In genomic region chr4:56640907-56641493, GRCh38 we compare ENCODE assay signal across 19 cellular contexts. TPM values are rescaled to one million over a fixed set of nuclear protein-coding genes. Genes with fewer than 3 reads are reported as not detected.
A peak's percentile ranks its signal among the peaks of the same experiment; 100 is the strongest.
DNase-seq lines count a peak whose midpoint lies in the region; ATAC-seq, FAIRE-seq and TF ChIP-seq lines count a peak whose summit lies in the region.
"Had no signal": no experiment of that assay in that cellular context is flagged by ENCODE, and none has a peak within 500 bp of the region (broad histone marks: within the 10 kb centered on the region; RNA-seq: fewer than 3 reads in every experiment).

No MANE protein-coding gene starts in this region.

- H3K4me2 ChIP-seq in fibroblast of lung (ENCODE audit: extremely low read depth, insufficient read depth, low read length), result no peak overlapping the region

- peak overlapping the region; percentile 26 for H3K27ac ChIP-seq in fibroblast of lung (ENCODE audit: insufficient read depth, low read length)
- no peak overlapping the region for H3K27ac ChIP-seq in stomach
- no peak overlapping the region for H3K27ac ChIP-seq in kidney (ENCODE audit: low read depth in 2 of 2, low read length in 2 of 2)
- H3K27ac ChIP-seq: gastrocnemius medialis, HL-60 had no signal

- peak; percentile 36 for DNase-seq in activated naive CD4-positive, alpha-beta T cell treated with Interleukin-2 at 50 U/mL for 16 hours
- DNase-seq in activated naive CD4-positive, alpha-beta T cell (lab: John Stamatoyannopoulos, UW), result no peak
- no peak for DNase-seq in activated CD4-positive, alpha-beta memory T cell treated with anti-CD3 and anti-CD28 coated beads, Interleukin-2, amount 10 ng/mL, durations not matched to agents 7 days and 5 days
- DNase-seq in fibroblast of lung (ENCODE audit: low read depth in 2 of 2), result no peak
- peak in 1 of 2 donors; percentile 76 for DNase-seq in stimulated activated effector memory CD8-positive, alpha-beta T cell treated with anti-CD3 and anti-CD28 coated beads, Interleukin-12 subunit alpha, Interleukin-12 subunit beta, amount 100 ng/mL, for 72 hours (ENCODE audit: low spot score in 2 of 2)
- DNase-seq in T1000 (lab: John Stamatoyannopoulos, UW), result no peak
- DNase-seq in stomach, result no peak
- DNase-seq in kidney, result no peak
- DNase-seq: COR-L47; effector memory CD4-positive, alpha-beta T cell; gastrocnemius medialis; GF-D8; KG1; NCI-H1417 treated with DMSO at 0.1 percent for 48 hours; SIG-M5; transverse colon had no signal

- no peak for TF ChIP-seq EP300 in stomach (IDR thresholded peaks at IDR 0.05)

- no peak overlapping the region for H3K4me3 ChIP-seq in fibroblast of lung (replicated peaks in 1 of 4; ENCODE audit: control extremely low read depth in 1 of 4, insufficient read depth in 1 of 4, low read depth in 3 of 4, low read length in 4 of 4)
- no peak overlapping the region for H3K4me3 ChIP-seq in stomach
- no peak overlapping the region for H3K4me3 ChIP-seq in kidney (ENCODE audit: low read length in 2 of 2)
- H3K4me3 ChIP-seq: gastrocnemius medialis, transverse colon had no signal

- no peak overlapping the region for H2AFZ ChIP-seq in fibroblast of lung (ENCODE audit: low read length)

- intact Hi-C loops in stomach (cut with DNase I; ENCODE audit: low total_unique reads), result no loop called here
- intact Hi-C loops in kidney (cut with DNase I), result no loop called here

- H3K36me3 Mint-ChIP-seq in activated CD4-positive, alpha-beta memory T cell treated with anti-CD3 and anti-CD28 coated beads, Interleukin-2, amount 10 ng/mL, durations not matched to agents 7 days and 5 days (ENCODE audit: low read depth), result peaks cover 9% of the 10 kb centered on the region
- peaks cover 36% of the 10 kb centered on the region for H3K36me3 Mint-ChIP-seq in stimulated activated effector memory CD8-positive, alpha-beta T cell treated with anti-CD3 and anti-CD28 coated beads, Interleukin-12 subunit alpha, Interleukin-12 subunit beta, amount 100 ng/mL, for 72 hours
- H3K36me3 Mint-ChIP-seq: brain had no signal

- peak; percentile 87 for ATAC-seq in stimulated activated effector memory CD8-positive, alpha-beta T cell treated with anti-CD3 and anti-CD28 coated beads, Interleukin-12 subunit alpha, Interleukin-12 subunit beta, amount 100 ng/mL, for 72 hours
- ATAC-seq: gastrocnemius medialis had no signal

- POLR2A ChIA-PET in activated CD4-positive, alpha-beta memory T cell treated with anti-CD3 and anti-CD28 coated beads, Interleukin-2, amount 10 ng/mL, durations not matched to agents 7 days and 5 days (lab: Charles Lee), result interaction anchor here (0.9 to 2.0 kb wide), 5 partner anchors 8 to 338 kb away, joined by 3 to 9 read pairs (median 4); partner anchors contain the start of gene POLR2B

- H3K9me3 ChIP-seq in fibroblast of lung (ENCODE audit: control insufficient read depth, insufficient read depth, low read depth, low read length) (no peaks in the 10 kb centered on the region), stomach (peaks cover 0 to 2% (median 0%) of the 10 kb centered on the region in 4 donors), kidney (ENCODE audit: control insufficient read depth in 1 of 2, low read length in 2 of 2) (peaks cover 0 to 2% of the 10 kb centered on the region in 2 donors)
- H3K9me3 ChIP-seq: gastrocnemius medialis had no signal

- 75 to 85% (median 81%) methylated on average over 2 of the region's 2 CpGs for WGBS in stomach, 5 donors

- no peaks in the 10 kb centered on the region for H3K79me2 ChIP-seq in fibroblast of lung (ENCODE audit: control insufficient read depth, insufficient read depth, low read length)

- H3K4me1 ChIP-seq in fibroblast of lung (ENCODE audit: control insufficient read depth, extremely low read depth, insufficient read depth, low read length), result peaks cover 10% of the 10 kb centered on the region
- H3K4me1 ChIP-seq in stomach, result no peaks in the 10 kb centered on the region
- H3K4me1 ChIP-seq in kidney (ENCODE audit: control insufficient read depth in 1 of 2, insufficient read depth in 1 of 2, low read depth in 1 of 2, low read length in 2 of 2), result no peaks in the 10 kb centered on the region
- H3K4me1 ChIP-seq: transverse colon had no signal

- TF ChIP-seq POLR2A in stomach (IDR thresholded peaks at IDR 0.05), result no peak

- no peaks in the 10 kb centered on the region for H3K36me3 ChIP-seq in fibroblast of lung (ENCODE audit: control insufficient read depth, insufficient read depth, low read length)
- H3K36me3 ChIP-seq in stomach, result no peaks in the 10 kb centered on the region
- no peaks in the 10 kb centered on the region for H3K36me3 ChIP-seq in kidney (ENCODE audit: control insufficient read depth in 1 of 2, insufficient read depth in 2 of 2, low read length in 2 of 2)
- H3K36me3 ChIP-seq: gastrocnemius medialis, transverse colon had no signal

- CTCF ChIA-PET in activated CD4-positive, alpha-beta memory T cell treated with anti-CD3 and anti-CD28 coated beads, Interleukin-2, amount 10 ng/mL, durations not matched to agents 7 days and 5 days (lab: Charles Lee), result interaction anchor here (0.5 to 2.2 kb wide), 11 partner anchors 8 to 591 kb away, joined by 3 to 14 read pairs (median 3); no protein-coding TSS in a partner anchor

- H3K27me3 Mint-ChIP-seq in activated CD4-positive, alpha-beta memory T cell treated with anti-CD3 and anti-CD28 coated beads, Interleukin-2, amount 10 ng/mL, durations not matched to agents 7 days and 5 days, result no peaks in the 10 kb centered on the region
- H3K27me3 Mint-ChIP-seq: brain had no signal

- H3K4me1 Mint-ChIP-seq in activated CD4-positive, alpha-beta memory T cell treated with anti-CD3 and anti-CD28 coated beads, Interleukin-2, amount 10 ng/mL, durations not matched to agents 7 days and 5 days, result peaks cover 29% of the 10 kb centered on the region
- peaks cover 70% of the 10 kb centered on the region for H3K4me1 Mint-ChIP-seq in stimulated activated effector memory CD8-positive, alpha-beta T cell treated with anti-CD3 and anti-CD28 coated beads, Interleukin-12 subunit alpha, Interleukin-12 subunit beta, amount 100 ng/mL, for 72 hours
- H3K4me1 Mint-ChIP-seq: brain had no signal

- no peak overlapping the region for H3K4me3 Mint-ChIP-seq in activated CD4-positive, alpha-beta memory T cell treated with anti-CD3 and anti-CD28 coated beads, Interleukin-2, amount 10 ng/mL, durations not matched to agents 7 days and 5 days
- H3K4me3 Mint-ChIP-seq in stimulated activated effector memory CD8-positive, alpha-beta T cell treated with anti-CD3 and anti-CD28 coated beads, Interleukin-12 subunit alpha, Interleukin-12 subunit beta, amount 100 ng/mL, for 72 hours, result peak overlapping the region; percentile 61
- H3K4me3 Mint-ChIP-seq: brain had no signal

- no peak for FAIRE-seq in kidney (lab: Jason Lieb, UNC)
- FAIRE-seq: GM19239 had no signal

- TF ChIP-seq CTCF in fibroblast of lung (conservative IDR thresholded peaks at IDR 0.05 in 1 of 2, IDR thresholded peaks at IDR 0.05 in 1 of 2; ENCODE audit: low read depth in 1 of 2, low read length in 2 of 2) (no peak), stomach (IDR thresholded peaks at IDR 0.05) (no peak), kidney (IDR thresholded peaks at IDR 0.05; ENCODE audit: borderline replicate concordance, extremely low read depth, insufficient read depth) (no peak)

- H3K27me3 ChIP-seq in fibroblast of lung (ENCODE audit: control insufficient read depth, insufficient read depth, low read length), result no peaks in the 10 kb centered on the region
- no peaks in the 10 kb centered on the region for H3K27me3 ChIP-seq in stomach
- H3K27me3 ChIP-seq: gastrocnemius medialis, transverse colon had no signal

- H3K27ac Mint-ChIP-seq in activated CD4-positive, alpha-beta memory T cell treated with anti-CD3 and anti-CD28 coated beads, Interleukin-2, amount 10 ng/mL, durations not matched to agents 7 days and 5 days, result peak overlapping the region; percentile 59
- H3K27ac Mint-ChIP-seq in stimulated activated effector memory CD8-positive, alpha-beta T cell treated with anti-CD3 and anti-CD28 coated beads, Interleukin-12 subunit alpha, Interleukin-12 subunit beta, amount 100 ng/mL, for 72 hours, result peak overlapping the region; percentile 74

- no peaks in the 10 kb centered on the region for H4K20me1 ChIP-seq in fibroblast of lung (ENCODE audit: control insufficient read depth, extremely low read depth, insufficient read depth, low read length)

- no peak overlapping the region for H3K9ac ChIP-seq in fibroblast of lung (ENCODE audit: insufficient read depth, low read length)
- no peak overlapping the region for H3K9ac ChIP-seq in kidney (ENCODE audit: low read length in 2 of 2)

- H3K9me3 Mint-ChIP-seq in activated CD4-positive, alpha-beta memory T cell treated with anti-CD3 and anti-CD28 coated beads, Interleukin-2, amount 10 ng/mL, durations not matched to agents 7 days and 5 days, result peaks cover 5% of the 10 kb centered on the region
- peaks cover 2% of the 10 kb centered on the region for H3K9me3 Mint-ChIP-seq in stimulated activated effector memory CD8-positive, alpha-beta T cell treated with anti-CD3 and anti-CD28 coated beads, Interleukin-12 subunit alpha, Interleukin-12 subunit beta, amount 100 ng/mL, for 72 hours

RNA-seq across cellular contexts. Expression of gene HOPX, which starts 40.1 kb away (rescaled TPM):
- total RNA-seq in activated CD4-positive, alpha-beta memory T cell treated with anti-CD3 and anti-CD28 coated beads, Interleukin-2, amount 10 ng/mL, durations not matched to agents 7 days and 5 days, result 100 to 1,000 TPM; 206 to 215 TPM
- total RNA-seq in fibroblast of lung, result 3.3 and 11.4 TPM in 2 replicates
- 2.4 and 9.6 TPM in 2 replicates for polyA plus RNA-seq in fibroblast of lung
- polyA plus RNA-seq in fibroblast of lung (2012), result 1.4 and 8.0 TPM in 2 replicates
- polyA minus RNA-seq in fibroblast of lung (ENCODE audit: low replicate concordance), result 0.33 TPM in 1 of 2 replicates, not detected in the other
- total RNA-seq in stomach, result 10 to 100 TPM in 3 of 5 donors, 1 to 10 TPM in 1, not detected in 1; 1.2 to 48.2 (median 18.5) TPM
- polyA plus RNA-seq in stomach, result 10 to 100 TPM; 60.2 to 79.1 (median 65.8) TPM
- 17.6 TPM for total RNA-seq in kidney
- polyA plus RNA-seq in kidney (ENCODE audit: insufficient read depth, low read depth, low replicate concordance), result 8.9 TPM

Comparison
In these comparisons a context has a peak if more than half of its experiments do, and no peak if none do; other contexts are left out.
1. RNA of gene HOPX, which starts 40.1 kb away (total RNA-seq): 206 to 215 TPM in activated CD4-positive, alpha-beta memory T cell treated with anti-CD3 and anti-CD28 coated beads, Interleukin-2, amount 10 ng/mL, durations not matched to agents 7 days and 5 days; 17.6 TPM in kidney (single experiment), 1.2 to 48.2 TPM in stomach and 3.3 to 11.4 TPM in fibroblast of lung; every median in the first group is over 4 times any median in the second.